8 cellular contexts compared by ENCODE assay signal in the genomic region with DNA sequence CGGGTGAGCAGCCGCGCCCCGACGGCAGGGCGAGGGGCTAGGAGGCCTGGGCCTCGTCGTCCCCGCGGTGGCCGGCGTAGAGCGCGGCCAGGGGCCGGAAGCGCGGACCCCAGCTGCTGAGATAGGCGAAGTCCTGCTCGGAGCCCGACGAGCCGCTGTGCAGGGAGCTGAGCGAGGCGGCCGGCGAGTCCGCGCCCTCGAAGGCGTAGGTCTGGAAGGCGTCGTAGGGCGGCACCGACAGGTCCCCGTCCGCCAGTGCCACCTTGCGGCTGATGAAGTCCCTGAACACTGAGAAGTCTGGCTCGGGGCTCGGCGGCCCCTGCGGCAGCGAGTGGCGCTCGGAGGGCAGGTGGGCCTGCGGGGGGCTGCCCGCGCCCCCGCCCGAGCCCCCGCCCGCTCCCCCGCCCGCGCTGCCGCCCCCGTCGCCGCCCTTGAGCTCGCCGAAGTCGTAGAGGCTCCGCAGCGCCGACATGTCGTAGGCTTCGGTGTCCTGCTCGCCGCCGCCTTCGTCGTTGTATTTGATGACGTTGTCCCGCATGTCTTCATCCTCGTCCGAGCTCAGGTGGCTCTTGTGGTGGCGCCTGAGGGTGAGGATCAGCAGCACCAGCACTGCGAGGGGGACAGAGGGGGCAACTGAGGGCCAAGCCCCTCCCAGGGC. TPM values are rescaled to one million over a fixed set of nuclear protein-coding genes. Genes with fewer than 3 reads are reported as not detected.
DNase-seq lines count a peak whose midpoint lies in the region; ATAC-seq and TF ChIP-seq lines count a peak whose summit lies in the region.

No MANE protein-coding gene starts in this region.

- no peak overlapping the region for H3K4me3 Mint-ChIP-seq in activated B cell treated with CpG ODN at 0.5 μM for 24 hours

- no peak overlapping the region for H3K9ac ChIP-seq in mammary epithelial cell (ENCODE audit: insufficient read depth, low read length)

- H3K27ac ChIP-seq in mammary epithelial cell (ENCODE audit: insufficient read depth, low read depth, low read length), result no peak overlapping the region

- dilution Hi-C loops in mammary epithelial cell (cut with HindIII; ENCODE audit: low sequenced_read_pairs), result no loop called here

- no peaks in the 10 kb centered on the region for H3K36me3 ChIP-seq in mammary epithelial cell (ENCODE audit: insufficient read depth, low read length)

- POLR2A ChIA-PET in activated B cell treated with CpG ODN at 0.5 μM for 24 hours (lab: Charles Lee), result interaction anchor here (1.6 kb wide), 1 partner anchor 74 kb away, joined by 8 read pairs; no protein-coding TSS in a partner anchor

- DNase-seq in Ammon's horn (ENCODE audit: low spot score) (peak; percentile 61), KG1 (lab: John Stamatoyannopoulos, UW) (peak; percentile 41), activated B cell treated with CpG ODN at 0.5 μM for 24 hours (peak; percentile 69), mammary epithelial cell (peak; percentile 30), kidney glomerular epithelial cell (lab: John Stamatoyannopoulos, UW) (peak; percentile 2), NCI-H2171 treated with DMSO at 0.1 percent for 48 hours (lab: John Stamatoyannopoulos, UW) (no peak)
- DNase-seq in stimulated activated CD4-positive, alpha-beta T cell treated with anti-CD3 and anti-CD28 coated beads, Interleukin-4, amount 100 ng/mL, for 24 hours, result peak; percentile 78

- H3K27ac Mint-ChIP-seq in activated B cell treated with CpG ODN at 0.5 μM for 24 hours, result no peak overlapping the region

- H3K27me3 ChIP-seq in mammary epithelial cell (ENCODE audit: insufficient read depth, low read length), result peaks cover 19% of the 10 kb centered on the region

- CTCF ChIA-PET in activated B cell treated with CpG ODN at 0.5 μM for 24 hours (lab: Charles Lee), result interaction anchor here (0.8 to 4.5 kb wide), 14 partner anchors 9 to 187 kb away, joined by 3 to 39 read pairs (median 5); no protein-coding TSS in a partner anchor
- CTCF ChIA-PET in mammary epithelial cell (lab: Charles Lee; ENCODE audit: low non-redundant PET), result interaction anchor here (0.6 kb wide), 1 partner anchor 42 kb away, joined by 4 read pairs; no protein-coding TSS in a partner anchor

- peaks cover 49% of the 10 kb centered on the region for H3K27me3 Mint-ChIP-seq in activated B cell treated with CpG ODN at 0.5 μM for 24 hours

- no peaks in the 10 kb centered on the region for H3K79me2 ChIP-seq in mammary epithelial cell (ENCODE audit: insufficient read depth, low read length)

- H3K4me1 ChIP-seq in mammary epithelial cell (ENCODE audit: insufficient read depth, low read length), result no peaks in the 10 kb centered on the region

- TF ChIP-seq CTCF in activated B cell treated with CpG ODN at 0.5 μM for 24 hours (IDR thresholded peaks at IDR 0.05) (no peak), mammary epithelial cell (conservative IDR thresholded peaks at IDR 0.05 in 1 of 2, IDR thresholded peaks at IDR 0.05 in 1 of 2; ENCODE audit: extremely low read depth in 1 of 2, insufficient read depth in 1 of 2, low read depth in 1 of 2, low read length in 2 of 2) (peak; percentile 44 to 76)

- no peaks in the 10 kb centered on the region for H3K9me3 Mint-ChIP-seq in activated B cell treated with CpG ODN at 0.5 μM for 24 hours

- ATAC-seq in activated B cell treated with CpG ODN at 0.5 μM for 24 hours (ENCODE audit: low read depth) (peak; percentile 97), GM18511 (IDR thresholded peaks at IDR 0.05; ENCODE audit: unreplicated experiment) (no peak)

- H3K4me1 Mint-ChIP-seq in activated B cell treated with CpG ODN at 0.5 μM for 24 hours, result no peaks in the 10 kb centered on the region

- no peaks in the 10 kb centered on the region for H3K36me3 Mint-ChIP-seq in activated B cell treated with CpG ODN at 0.5 μM for 24 hours (ENCODE audit: low read depth)

- H4K20me1 ChIP-seq in mammary epithelial cell (ENCODE audit: insufficient read depth, low read length), result no peaks in the 10 kb centered on the region

- in situ Hi-C loops in mammary epithelial cell (cut with MboI; ENCODE audit: low sequenced_read_pairs in 2 of 2), result no loop called here

- no peak overlapping the region for H2AFZ ChIP-seq in mammary epithelial cell (ENCODE audit: low read depth, low read length)

- H3K9me3 ChIP-seq in mammary epithelial cell (replicated peaks; ENCODE audit: insufficient read depth, low read length), result no peaks in the 10 kb centered on the region

- H3K4me3 ChIP-seq in mammary epithelial cell (replicated peaks in 1 of 3; ENCODE audit: insufficient read depth in 1 of 3, low read depth in 2 of 3, low read length in 3 of 3), result no peak overlapping the region

- no TSS peak for BruUV-seq in mammary epithelial cell (replicated peaks; lab: Mats Ljungman, UMichigan)

- intact Hi-C loops in activated B cell treated with CpG ODN at 0.5 μM for 24 hours (cut with micrococcal nuclease), result loop anchor here (1.0 kb wide), 5 partner anchors 42 to 187 kb away; no protein-coding TSS in a partner anchor
- intact Hi-C loops in mammary epithelial cell (cut with micrococcal nuclease), result loop anchor here (1.0 to 2.0 kb wide), 3 partner anchors 42 to 160 kb away; no protein-coding TSS in a partner anchor

- no CpG with 5 or more reads among the region's 77 CpGs for WGBS in mammary epithelial cell (ENCODE audit: low coverage, missing lambda C conversion rate)

- peak overlapping the region; percentile 53 for H3K4me2 ChIP-seq in mammary epithelial cell (ENCODE audit: insufficient read depth, low read depth, low read length)

RNA-seq across cellular contexts. Expression of gene CD40, which starts 56.5 kb away (rescaled TPM):
- total RNA-seq in activated B cell treated with CpG ODN at 0.5 μM for 24 hours, result 410 and 464 TPM in 2 replicates
- total RNA-seq in mammary epithelial cell, result 1 to 10 TPM in 1 of 2 donors, not detected in 1; 3.2 TPM
- polyA plus RNA-seq in mammary epithelial cell, result 14.9 TPM
- polyA minus RNA-seq in mammary epithelial cell, result 0.31 TPM

Comparison
In these comparisons a context has a peak if more than half of its experiments do, and no peak if none do; other contexts are left out.
1. RNA of gene CD40, which starts 56.5 kb away (total RNA-seq): 410 to 464 TPM in activated B cell treated with CpG ODN at 0.5 μM for 24 hours; 3.2 TPM in mammary epithelial cell; every median in the first group is over 10 times any median in the second.